ENCODE assay signal across 8 cellular contexts in genomic region chr12:57455374-57456144, GRCh38. TPM values are rescaled to one million over a fixed set of nuclear protein-coding genes. Genes with fewer than 3 reads are reported as not detected.
A peak's percentile ranks its signal among the peaks of the same experiment; 100 is the strongest.
DNase-seq lines count a peak whose midpoint lies in the region; TF ChIP-seq lines count a peak whose summit lies in the region.

No MANE protein-coding gene starts in this region.

- H3K27me3 Mint-ChIP-seq in brain: peaks cover 44% of the 10 kb centered on the region

- H3K27me3 ChIP-seq in neuronal stem cell (ENCODE audit: control insufficient read depth in 3 of 3, insufficient read depth in 3 of 3, low read depth in 1 of 3, low read length in 3 of 3): peaks cover 0 to 6% (median 6%) of the 10 kb centered on the region in 3 experiments

- no CpG with 5 or more reads among the region's 10 CpGs for WGBS in neuronal stem cell (ENCODE audit: extremely low coverage in 2 of 2, insufficient read length in 2 of 2, insufficient replicate concordance in 1 of 2), 2 donors

- peaks cover 25 to 26% of the 10 kb centered on the region in 2 donors for H3K4me1 ChIP-seq in neuronal stem cell (ENCODE audit: control insufficient read depth in 2 of 2, insufficient read depth in 1 of 2, low read depth in 1 of 2, low read length in 2 of 2)

- no peaks in the 10 kb centered on the region for H3K9me3 Mint-ChIP-seq in brain

- TF ChIP-seq CTCF in brain (conservative IDR thresholded peaks at IDR 0.05): no peak

- no peaks in the 10 kb centered on the region for H3K36me3 ChIP-seq in neuronal stem cell (replicated peaks in 1 of 2; ENCODE audit: control insufficient read depth in 2 of 2, insufficient read depth in 2 of 2, low read length in 2 of 2)

- H3K4me3 Mint-ChIP-seq in brain: peak overlapping the region in 4 of 5 experiments; percentile 59 to 84 (median 70)

- peak overlapping the region in 3 of 5 experiments; percentile 64 to 72 (median 67) for H3K27ac Mint-ChIP-seq in brain

- H3K18ac ChIP-seq in neuronal stem cell (ENCODE audit: low read length): peak overlapping the region; percentile 79

- H3K14ac ChIP-seq in neuronal stem cell (ENCODE audit: low read length): peak overlapping the region; percentile 73

- H2BK12ac ChIP-seq in neuronal stem cell (ENCODE audit: low read length): peak overlapping the region; percentile 50

- peak overlapping the region; percentile 19 for H4K91ac ChIP-seq in neuronal stem cell (ENCODE audit: low read depth, low read length, poor library complexity)

- H2AFZ ChIP-seq in neuronal stem cell (ENCODE audit: low read length): peak overlapping the region; percentile 62

- peak overlapping the region; percentile 65 for H2AK5ac ChIP-seq in neuronal stem cell (ENCODE audit: low read depth, low read length)

- H3K4me1 Mint-ChIP-seq in brain: peaks cover 75% of the 10 kb centered on the region

- H2BK5ac ChIP-seq in neuronal stem cell (ENCODE audit: low read length): peak overlapping the region; percentile 14

- no peaks in the 10 kb centered on the region for H3K36me3 Mint-ChIP-seq in brain

- no peak overlapping the region for H3K4ac ChIP-seq in neuronal stem cell (ENCODE audit: low read length)

- H3K27ac ChIP-seq in neuronal stem cell (replicated peaks; ENCODE audit: low read length): no peak overlapping the region

- DNase-seq in NCI-H2029 (lab: John Stamatoyannopoulos, UW) (peak; percentile 57), NCI-H2029 treated with DMSO at 0.1 percent for 48 hours (lab: John Stamatoyannopoulos, UW) (no peak), NCI-H2171 (lab: John Stamatoyannopoulos, UW) (peak; percentile 48), neuronal stem cell (ENCODE audit: low spot score) (no peak), NCI-H1105 treated with DMSO at 0.1 percent for 48 hours (lab: John Stamatoyannopoulos, UW) (no peak), SHP77 treated with DMSO at 0.1 percent for 48 hours (lab: John Stamatoyannopoulos, UW) (no peak)
- DNase-seq in stimulated activated CD4-positive, alpha-beta T cell treated with anti-CD3 and anti-CD28 coated beads, Interleukin-12 subunit alpha, Interleukin-12 subunit beta, amount 100 ng/mL, for 4 hours: no peak

- no peak overlapping the region for H3K4me2 ChIP-seq in neuronal stem cell (ENCODE audit: insufficient read depth, low read length, poor library complexity, severe bottlenecking)

- H2BK15ac ChIP-seq in neuronal stem cell (ENCODE audit: low read length): peak overlapping the region; percentile 52

- peaks cover 2% of the 10 kb centered on the region for H3K79me1 ChIP-seq in neuronal stem cell (ENCODE audit: low read depth, low read length)

- no peaks in the 10 kb centered on the region for H3K9me3 ChIP-seq in neuronal stem cell (replicated peaks in 1 of 2; ENCODE audit: control insufficient read depth in 2 of 2, insufficient read depth in 1 of 2, low read depth in 1 of 2, low read length in 2 of 2)

- peak overlapping the region; percentile 75 for H4K8ac ChIP-seq in neuronal stem cell (ENCODE audit: low read depth, low read length)

- peak overlapping the region; percentile 17 for H3K23ac ChIP-seq in neuronal stem cell (ENCODE audit: low read depth, low read length, poor library complexity)

- H3K4me3 ChIP-seq in neuronal stem cell (ENCODE audit: low read length in 2 of 2): peak overlapping the region in 1 of 2 donors; percentile 57

- H3K9ac ChIP-seq in neuronal stem cell (ENCODE audit: low read depth, low read length, poor library complexity): no peak overlapping the region

- H2BK120ac ChIP-seq in neuronal stem cell (ENCODE audit: low read depth, low read length): peak overlapping the region; percentile 30

RNA-seq across cellular contexts. Expression of gene INHBE, which starts 0.5 kb away (rescaled TPM):
- 10.8 TPM for polyA plus RNA-seq in brain (ENCODE audit: insufficient read depth, low read depth, low replicate concordance)
- polyA plus RNA-seq in neuronal stem cell (2013, experiment 1 of 2): 0.24 TPM
- 0.35 TPM for polyA plus RNA-seq in neuronal stem cell (2013, experiment 2 of 2)

RNA-seq across cellular contexts. Expression of gene GLI1, which starts 4.0 kb away (rescaled TPM):
- polyA plus RNA-seq in brain (ENCODE audit: insufficient read depth, low read depth, low replicate concordance): 0.36 TPM
- 0.28 TPM for polyA plus RNA-seq in neuronal stem cell (2013, experiment 1 of 2)
- polyA plus RNA-seq in neuronal stem cell (2013, experiment 2 of 2): 0.03 TPM

RNA-seq across cellular contexts. Expression of gene INHBC, which starts 21.0 kb away (rescaled TPM):
- polyA plus RNA-seq in brain (ENCODE audit: insufficient read depth, low read depth, low replicate concordance): not detected
- 0.11 TPM for polyA plus RNA-seq in neuronal stem cell (2013, experiment 1 of 2)
- 0.11 TPM for polyA plus RNA-seq in neuronal stem cell (2013, experiment 2 of 2)

RNA-seq across cellular contexts. Expression of gene ARHGAP9, which starts 24.1 kb away (rescaled TPM):
- 7.6 TPM for polyA plus RNA-seq in brain (ENCODE audit: insufficient read depth, low read depth, low replicate concordance)
- polyA plus RNA-seq in neuronal stem cell (2013, experiment 1 of 2): 0.01 TPM
- polyA plus RNA-seq in neuronal stem cell (2013, experiment 2 of 2): 0.07 TPM

RNA-seq across cellular contexts. Expression of gene R3HDM2, which starts 24.7 kb away (rescaled TPM):
- 49.8 TPM for polyA plus RNA-seq in brain (ENCODE audit: insufficient read depth, low read depth, low replicate concordance)
- polyA plus RNA-seq in neuronal stem cell (2013, experiment 1 of 2): 37.4 TPM
- polyA plus RNA-seq in neuronal stem cell (2013, experiment 2 of 2): 37.2 TPM

Comparison
In these comparisons a context has a peak if more than half of its experiments do, and no peak if none do; other contexts are left out.
1. DNase-seq: peak in NCI-H2029 (single experiment) and NCI-H2171 (single experiment); none in NCI-H2029 treated with DMSO at 0.1 percent for 48 hours (single experiment), neuronal stem cell (single experiment), NCI-H1105 treated with DMSO at 0.1 percent for 48 hours (single experiment), SHP77 treated with DMSO at 0.1 percent for 48 hours (single experiment) and stimulated activated CD4-positive, alpha-beta T cell treated with anti-CD3 and anti-CD28 coated beads, Interleukin-12 subunit alpha, Interleukin-12 subunit beta, amount 100 ng/mL, for 4 hours (single experiment).